8 cellular contexts compared by ENCODE assay signal in the genomic region with DNA sequence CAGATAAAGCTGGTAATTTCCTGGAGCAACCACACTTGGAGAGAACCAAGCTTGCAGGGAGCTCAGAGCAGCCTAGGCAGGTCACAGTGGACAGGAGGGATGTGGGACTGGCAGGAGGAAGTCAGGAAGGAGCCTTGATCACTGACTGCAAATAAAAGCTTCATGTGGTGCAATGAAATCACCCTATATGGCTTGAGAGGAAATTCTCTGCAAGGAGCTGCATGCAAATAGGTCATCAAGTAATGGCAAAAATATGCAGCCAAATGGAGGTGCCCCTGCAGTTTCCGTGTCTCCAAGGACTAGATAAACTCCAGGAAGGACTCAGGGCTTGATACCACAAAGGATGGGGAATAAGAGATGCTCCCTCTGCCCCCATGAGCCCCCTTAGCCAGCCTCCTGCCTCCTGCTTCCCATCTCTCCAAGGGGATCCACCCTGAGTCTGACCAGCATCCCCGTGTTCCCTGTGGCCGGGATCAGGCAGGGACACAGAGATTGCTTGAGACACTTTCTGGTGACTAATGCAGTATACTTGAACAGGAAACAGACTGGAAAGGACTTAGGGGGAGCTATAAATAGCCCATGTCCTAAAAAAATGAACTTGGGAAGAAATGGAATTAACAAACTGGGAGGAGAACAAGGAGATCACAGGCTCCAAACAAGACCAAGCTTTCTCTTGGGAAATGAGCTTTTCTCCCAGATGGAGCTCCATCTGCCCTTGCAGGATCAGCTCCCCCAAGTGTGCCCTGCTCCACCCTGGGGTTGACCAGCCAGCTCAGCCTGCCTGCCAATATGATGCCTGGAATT. TPM values are rescaled to one million over a fixed set of nuclear protein-coding genes. Genes with fewer than 3 reads are reported as not detected.
A peak's percentile ranks its signal among the peaks of the same experiment; 100 is the strongest.
DNase-seq lines count a peak whose midpoint lies in the region; ATAC-seq and TF ChIP-seq lines count a peak whose summit lies in the region.

No MANE protein-coding gene starts in this region.

- ATAC-seq in activated T-helper 17 cell treated with anti-CD3 and anti-CD28 coated beads, Interleukin-2, amount 50 U/mL, for 72 hours (replicated peaks) = peak; percentile 4
- peak; percentile 83 to 89 for ATAC-seq in left cardiac atrium
- ATAC-seq in HG03342 (IDR thresholded peaks at IDR 0.05; ENCODE audit: unreplicated experiment) = no peak

- H3K4me1 ChIP-seq in smooth muscle cell (ENCODE audit: low read depth) = peaks cover 18% of the 10 kb centered on the region

- H3K27me3 ChIP-seq in smooth muscle cell (ENCODE audit: low read depth) = no peaks in the 10 kb centered on the region

- intact Hi-C loops in left cardiac atrium (cut with DNase I) = no loop called here

- no peaks in the 10 kb centered on the region for H3K79me2 ChIP-seq in smooth muscle cell (ENCODE audit: low read depth)

- H3K27ac ChIP-seq in smooth muscle cell (ENCODE audit: low read depth) = peak overlapping the region; percentile 100

- H2AFZ ChIP-seq in smooth muscle cell (ENCODE audit: low read depth) = no peak overlapping the region

- 2% methylated on average over 3 of the region's 3 CpGs for WGBS in smooth muscle cell (ENCODE audit: low lambda C conversion rate)

- no peaks in the 10 kb centered on the region for H4K20me1 ChIP-seq in smooth muscle cell (ENCODE audit: low read depth)

- H3K9ac ChIP-seq in smooth muscle cell (ENCODE audit: low read depth) = peak overlapping the region; percentile 94

- H3K36me3 Mint-ChIP-seq in activated T-helper 17 cell treated with anti-CD3 and anti-CD28 coated beads, Interleukin-2, amount 50 U/mL, for 72 hours (ENCODE audit: low read depth) = no peaks in the 10 kb centered on the region

- peak overlapping the region; percentile 72 for H3K4me3 Mint-ChIP-seq in activated T-helper 17 cell treated with anti-CD3 and anti-CD28 coated beads, Interleukin-2, amount 50 U/mL, for 72 hours

- peak; percentile 47 for DNase-seq in 8988T
- DNase-seq in HK-2 (ENCODE audit: unreplicated experiment) = peak; percentile 74
- peak; percentile 80 for DNase-seq in left cardiac atrium
- peak; percentile 41 for DNase-seq in smooth muscle cell (lab: John Stamatoyannopoulos, UW; ENCODE audit: unreplicated experiment)
- DNase-seq in NCI-H1105 treated with DMSO at 0.1 percent for 48 hours (lab: John Stamatoyannopoulos, UW) = no peak
- no peak for DNase-seq in GM19238 (ENCODE audit: insufficient read length, low spot score)

- H3K4me1 Mint-ChIP-seq in activated T-helper 17 cell treated with anti-CD3 and anti-CD28 coated beads, Interleukin-2, amount 50 U/mL, for 72 hours = peaks cover 32% of the 10 kb centered on the region

- H3K27ac Mint-ChIP-seq in activated T-helper 17 cell treated with anti-CD3 and anti-CD28 coated beads, Interleukin-2, amount 50 U/mL, for 72 hours = peak overlapping the region; percentile 87

- TF ChIP-seq CTCF in smooth muscle cell (IDR thresholded peaks at IDR 0.05; ENCODE audit: borderline replicate concordance, insufficient read depth, poor library complexity, severe bottlenecking) = no peak

- peak overlapping the region; percentile 30 for H3K4me3 ChIP-seq in smooth muscle cell

- no peaks in the 10 kb centered on the region for H3K9me3 ChIP-seq in smooth muscle cell (replicated peaks; ENCODE audit: low read depth)

- peaks cover 16% of the 10 kb centered on the region for H3F3A ChIP-seq in smooth muscle cell (ENCODE audit: low read depth)

- H3K27me3 Mint-ChIP-seq in activated T-helper 17 cell treated with anti-CD3 and anti-CD28 coated beads, Interleukin-2, amount 50 U/mL, for 72 hours = no peaks in the 10 kb centered on the region

- peak overlapping the region; percentile 84 for H3K4me2 ChIP-seq in smooth muscle cell

- no peaks in the 10 kb centered on the region for H3K36me3 ChIP-seq in smooth muscle cell (ENCODE audit: low read depth)

- no peaks in the 10 kb centered on the region for H3K9me3 Mint-ChIP-seq in activated T-helper 17 cell treated with anti-CD3 and anti-CD28 coated beads, Interleukin-2, amount 50 U/mL, for 72 hours

RNA-seq across cellular contexts. Expression of gene MICAL2, which starts 23.9 kb away (rescaled TPM):
- total RNA-seq in activated T-helper 17 cell treated with anti-CD3 and anti-CD28 coated beads, Interleukin-2, amount 50 U/mL, for 72 hours = 100 to 1,000 TPM; 127 to 253 TPM
- total RNA-seq in left cardiac atrium (100 to 1,000 TPM in 1 of 2 donors, 10 to 100 TPM in 1; 74.5 to 128 TPM), smooth muscle cell (278 and 287 TPM in 2 replicates)
- polyA plus RNA-seq in smooth muscle cell = 158 and 161 TPM in 2 replicates

Comparison
In these comparisons a context has a peak if more than half of its experiments do, and no peak if none do; other contexts are left out.
1. DNase-seq: peak in 8988T (single experiment), HK-2 (single experiment), left cardiac atrium (single experiment) and smooth muscle cell (single experiment); none in NCI-H1105 treated with DMSO at 0.1 percent for 48 hours (single experiment) and GM19238 (single experiment).